ENCODE assay signal across 21 cellular contexts in genomic region chrX:71603618-71604017, GRCh38. TPM values are rescaled to one million over a fixed set of nuclear protein-coding genes. Genes with fewer than 3 reads are reported as not detected.
A peak's percentile ranks its signal among the peaks of the same experiment; 100 is the strongest.
DNase-seq lines count a peak whose midpoint lies in the region.
"Had no signal": no experiment of that assay in that cellular context is flagged by ENCODE, and none has a peak within 500 bp of the region (broad histone marks: within the 10 kb centered on the region; RNA-seq: fewer than 3 reads in every experiment).

No MANE protein-coding gene starts in this region.

- peak overlapping the region; percentile 43 for H3K27ac ChIP-seq in GM23248
- H3K27ac ChIP-seq: BLaER1 treated with 17β-estradiol and CSF1 and Interleukin-3, amounts not matched to agents 10 nM and 100 nM; tibial artery had no signal

- H3K9me3 Mint-ChIP-seq in activated T-helper 1 cell treated with anti-CD3 and anti-CD28 coated beads, Interleukin-12 subunit alpha, Interleukin-12 subunit beta, Interleukin-2, Interleukin-4 antibody, amounts not matched to agents 30 ng/mL and 10 ng/mL and 1 ng/mL, durations not matched to agents 14 hours and 24 hours and 36 hours, result no peaks in the 10 kb centered on the region
- H3K9me3 Mint-ChIP-seq: stimulated activated memory B cell treated with anti-CD40 and anti-IgM and Interleukin-4, amounts not matched to agents 10 μg/mL and 1 μg/mL and 100 μg/mL, for 72 hours had no signal

- H3K4me3 Mint-ChIP-seq in activated T-helper 1 cell treated with anti-CD3 and anti-CD28 coated beads, Interleukin-12 subunit alpha, Interleukin-12 subunit beta, Interleukin-2, Interleukin-4 antibody, amounts not matched to agents 30 ng/mL and 10 ng/mL and 1 ng/mL, durations not matched to agents 14 hours and 24 hours and 36 hours, result peak overlapping the region; percentile 20
- H3K4me3 Mint-ChIP-seq: stimulated activated memory B cell treated with anti-CD40 and anti-IgM and Interleukin-4, amounts not matched to agents 10 μg/mL and 1 μg/mL and 100 μg/mL, for 72 hours had no signal

- in situ Hi-C loops in GM23248 (cut with MboI) (no loop called here), G401 (cut with HindIII; ENCODE audit: low sequenced_read_pairs) (no loop called here)

- H3K9me3 ChIP-seq in GM23248 (ENCODE audit: low read depth), result no peaks in the 10 kb centered on the region
- H3K9me3 ChIP-seq: tibial artery had no signal

- H3K4me1 ChIP-seq in GM23248 (ENCODE audit: insufficient read depth), result no peaks in the 10 kb centered on the region
- H3K4me1 ChIP-seq: tibial artery had no signal

- DNase-seq in activated CD4-positive, alpha-beta T cell treated with anti-CD3 and anti-CD28 coated beads for 48 hours, result peak; percentile 30
- no peak for DNase-seq in activated CD4-positive, alpha-beta T cell treated with anti-CD3 and anti-CD28 coated beads for 1 hour
- DNase-seq in GM23248 (peak; percentile 18), kidney tubule cell (ENCODE audit: low spot score) (peak; percentile 21), G401 (ENCODE audit: low spot score) (no peak), GOT3 (lab: John Stamatoyannopoulos, UW) (no peak), DMS53 (lab: John Stamatoyannopoulos, UW) (no peak)
- DNase-seq in activated T-helper 1 cell treated with anti-CD3 and anti-CD28 coated beads, Interleukin-12 subunit alpha, Interleukin-12 subunit beta, Interleukin-2, Interleukin-4 antibody, amounts not matched to agents 30 ng/mL and 10 ng/mL and 1 ng/mL, durations not matched to agents 14 hours and 24 hours and 36 hours (ENCODE audit: low spot score), result no peak
- DNase-seq: 8988T; activated effector memory CD4-positive, alpha-beta T cell treated with anti-CD3 and anti-CD28 coated beads, Interleukin-2, amount 50 U/mL, for 16 hours; cortex of kidney; DMS153; midbrain; NCI-H1930; tibial artery had no signal

- 83 to 91% methylated on average over 5 to 28 of the region's 33 CpGs for WGBS in GM23248 (ENCODE audit: low coverage in 1 of 2, low lambda C conversion rate in 2 of 2, missing lambda C conversion rate in 2 of 2), 2 experiments

- H3K4me3 ChIP-seq in GM23248, result no peak overlapping the region
- H3K4me3 ChIP-seq: BLaER1 treated with 17β-estradiol and CSF1 and Interleukin-3, amounts not matched to agents 10 nM and 100 nM; tibial artery had no signal

- peaks cover 59% of the 10 kb centered on the region for H3K36me3 Mint-ChIP-seq in activated T-helper 1 cell treated with anti-CD3 and anti-CD28 coated beads, Interleukin-12 subunit alpha, Interleukin-12 subunit beta, Interleukin-2, Interleukin-4 antibody, amounts not matched to agents 30 ng/mL and 10 ng/mL and 1 ng/mL, durations not matched to agents 14 hours and 24 hours and 36 hours (ENCODE audit: low read depth)

- no peaks in the 10 kb centered on the region for H3K9me2 ChIP-seq in GM23248 (ENCODE audit: insufficient read depth)

- peaks cover 34% of the 10 kb centered on the region for H3K36me3 ChIP-seq in GM23248 (ENCODE audit: low read depth)

- H3K27ac Mint-ChIP-seq in activated T-helper 1 cell treated with anti-CD3 and anti-CD28 coated beads, Interleukin-12 subunit alpha, Interleukin-12 subunit beta, Interleukin-2, Interleukin-4 antibody, amounts not matched to agents 30 ng/mL and 10 ng/mL and 1 ng/mL, durations not matched to agents 14 hours and 24 hours and 36 hours, result peak overlapping the region; percentile 77
- H3K27ac Mint-ChIP-seq: stimulated activated memory B cell treated with anti-CD40 and anti-IgM and Interleukin-4, amounts not matched to agents 10 μg/mL and 1 μg/mL and 100 μg/mL, for 72 hours had no signal

- intact Hi-C loops in activated T-helper 1 cell treated with anti-CD3 and anti-CD28 coated beads, Interleukin-12 subunit alpha, Interleukin-12 subunit beta, Interleukin-2, Interleukin-4 antibody, amounts not matched to agents 30 ng/mL and 10 ng/mL and 1 ng/mL, durations not matched to agents 14 hours and 24 hours and 36 hours (cut with micrococcal nuclease), result no loop called here

- H3K9ac ChIP-seq in GM23248, result no peak overlapping the region
- H3K9ac ChIP-seq: BLaER1 treated with 17β-estradiol and CSF1 and Interleukin-3, amounts not matched to agents 10 nM and 100 nM had no signal

- H3K79me2 ChIP-seq in GM23248 (ENCODE audit: insufficient read depth), result peaks cover 9% of the 10 kb centered on the region; the same call in 1 of the 2 replicates

- H3K4me1 Mint-ChIP-seq in activated T-helper 1 cell treated with anti-CD3 and anti-CD28 coated beads, Interleukin-12 subunit alpha, Interleukin-12 subunit beta, Interleukin-2, Interleukin-4 antibody, amounts not matched to agents 30 ng/mL and 10 ng/mL and 1 ng/mL, durations not matched to agents 14 hours and 24 hours and 36 hours (ENCODE audit: low read depth), result peaks cover 31% of the 10 kb centered on the region

- no peaks in the 10 kb centered on the region for H4K20me1 ChIP-seq in GM23248 (ENCODE audit: insufficient read depth)

- no peaks in the 10 kb centered on the region for H3K27me3 Mint-ChIP-seq in activated T-helper 1 cell treated with anti-CD3 and anti-CD28 coated beads, Interleukin-12 subunit alpha, Interleukin-12 subunit beta, Interleukin-2, Interleukin-4 antibody, amounts not matched to agents 30 ng/mL and 10 ng/mL and 1 ng/mL, durations not matched to agents 14 hours and 24 hours and 36 hours (ENCODE audit: insufficient read depth)
- H3K27me3 Mint-ChIP-seq: stimulated activated memory B cell treated with anti-CD40 and anti-IgM and Interleukin-4, amounts not matched to agents 10 μg/mL and 1 μg/mL and 100 μg/mL, for 72 hours had no signal

- H2AFZ ChIP-seq in GM23248, result no peak overlapping the region

- peaks cover 31% of the 10 kb centered on the region for H3F3A ChIP-seq in GM23248 (ENCODE audit: insufficient read depth)

- H3K4me2 ChIP-seq in GM23248 (ENCODE audit: unreplicated experiment), result no peak overlapping the region
- H3K4me2 ChIP-seq: BLaER1 treated with 17β-estradiol and CSF1 and Interleukin-3, amounts not matched to agents 10 nM and 100 nM had no signal

- no peaks in the 10 kb centered on the region for H3K27me3 ChIP-seq in GM23248 (replicated peaks; ENCODE audit: insufficient read depth)
- H3K27me3 ChIP-seq: tibial artery had no signal

RNA-seq across cellular contexts. Expression of gene CXCR3, which starts 14.7 kb away (rescaled TPM):
- not detected in 2 replicates for total RNA-seq in GM23248 (2014; rRNA removed; shearing (Covaris generic))
- not detected in 2 replicates for polyA plus RNA-seq in GM23248 (2016; fragmentation: Nextera tagmentation; extraction: Ambion mirVana)
- total RNA-seq in activated T-helper 1 cell treated with anti-CD3 and anti-CD28 coated beads, Interleukin-12 subunit alpha, Interleukin-12 subunit beta, Interleukin-2, Interleukin-4 antibody, amounts not matched to agents 30 ng/mL and 10 ng/mL and 1 ng/mL, durations not matched to agents 14 hours and 24 hours and 36 hours, result 53.9 and 55.4 TPM in 2 replicates
- not detected in 2 replicates for total RNA-seq in G401 (2014; rRNA removed; shearing (Covaris generic))
- total RNA-seq: frontal cortex, H1, pulmonary artery endothelial cell had no signal
- polyA plus RNA-seq: H1, neural cell had no signal

RNA-seq across cellular contexts. Expression of gene GCNA, which starts 25.4 kb away (rescaled TPM):
- 2.2 and 2.5 TPM in 2 replicates for total RNA-seq in GM23248 (2014; rRNA removed; shearing (Covaris generic))
- 0.99 and 1.5 TPM in 2 replicates for polyA plus RNA-seq in GM23248 (2016; fragmentation: Nextera tagmentation; extraction: Ambion mirVana)
- 4.3 and 4.8 TPM in 2 replicates for total RNA-seq in activated T-helper 1 cell treated with anti-CD3 and anti-CD28 coated beads, Interleukin-12 subunit alpha, Interleukin-12 subunit beta, Interleukin-2, Interleukin-4 antibody, amounts not matched to agents 30 ng/mL and 10 ng/mL and 1 ng/mL, durations not matched to agents 14 hours and 24 hours and 36 hours
- total RNA-seq in G401 (2014; rRNA removed; shearing (Covaris generic)), result 1.0 and 3.2 TPM in 2 replicates

Comparison
In these comparisons a context has a peak if more than half of its experiments do, and no peak if none do; other contexts are left out.
1. DNase-seq: peak in activated CD4-positive, alpha-beta T cell treated with anti-CD3 and anti-CD28 coated beads for 48 hours (single experiment), GM23248 (single experiment) and kidney tubule cell (single experiment); none in activated CD4-positive, alpha-beta T cell treated with anti-CD3 and anti-CD28 coated beads for 1 hour (single experiment), activated T-helper 1 cell treated with anti-CD3 and anti-CD28 coated beads, Interleukin-12 subunit alpha, Interleukin-12 subunit beta, Interleukin-2, Interleukin-4 antibody, amounts not matched to agents 30 ng/mL and 10 ng/mL and 1 ng/mL, durations not matched to agents 14 hours and 24 hours and 36 hours (single experiment), G401 (single experiment), GOT3 (single experiment) and DMS53 (single experiment).
2. RNA of gene CXCR3, which starts 14.7 kb away (total RNA-seq): 53.9 to 55.4 TPM in activated T-helper 1 cell treated with anti-CD3 and anti-CD28 coated beads, Interleukin-12 subunit alpha, Interleukin-12 subunit beta, Interleukin-2, Interleukin-4 antibody, amounts not matched to agents 30 ng/mL and 10 ng/mL and 1 ng/mL, durations not matched to agents 14 hours and 24 hours and 36 hours; not detected in GM23248 and not detected in G401; every median in the first group is over 10 times any median in the second.